Comparison of ENCODE assay signal across 8 cellular contexts in the genomic region with DNA sequence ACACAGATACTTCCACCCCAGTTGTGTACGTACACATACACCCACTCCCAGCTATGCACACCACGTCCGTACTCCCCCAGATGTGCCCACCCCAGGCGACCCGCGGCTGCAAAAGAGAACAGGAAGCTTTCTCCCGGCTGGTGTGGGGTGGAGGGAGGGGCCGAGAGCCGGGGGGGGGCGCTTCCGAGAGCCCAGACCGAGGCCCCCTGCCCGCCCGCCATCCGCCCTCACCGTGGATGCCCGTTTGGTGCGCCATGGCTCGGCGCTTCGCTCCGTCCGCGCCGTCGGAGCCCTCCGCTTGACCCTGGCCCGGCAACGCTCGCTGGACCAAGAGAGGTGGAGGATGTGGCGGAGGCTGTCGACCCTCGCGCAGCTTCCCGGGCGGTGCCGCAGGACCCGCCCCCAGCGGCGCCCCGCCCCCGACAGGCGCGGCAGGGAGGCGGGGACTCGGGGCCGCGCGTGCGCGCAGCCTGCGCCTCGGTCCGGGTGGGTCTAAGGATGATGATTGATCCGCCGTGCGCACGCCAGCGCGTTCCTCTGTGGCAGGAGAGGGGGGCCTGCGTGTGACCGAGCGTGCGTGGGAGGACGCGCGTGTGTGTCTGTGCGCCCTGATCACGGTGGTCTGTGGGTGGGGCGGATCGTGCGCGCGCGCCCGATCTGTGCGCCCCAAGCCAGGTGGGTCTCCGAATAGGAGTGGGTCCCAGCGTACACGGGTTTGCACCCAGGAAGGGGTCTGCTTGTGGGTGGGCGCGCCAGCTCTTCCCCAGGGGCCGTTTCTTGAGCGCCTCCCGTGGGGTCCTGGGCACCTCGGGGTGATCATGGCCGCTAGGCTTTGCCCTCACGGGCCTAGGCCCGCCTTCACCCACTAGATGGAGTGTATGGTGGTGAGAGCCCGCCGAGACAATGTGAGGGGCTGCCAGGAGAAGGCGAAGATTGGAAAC. TPM values are rescaled to one million over a fixed set of nuclear protein-coding genes. Genes with fewer than 3 reads are reported as not detected.
DNase-seq lines count a peak whose midpoint lies in the region; ATAC-seq, FAIRE-seq and TF ChIP-seq lines count a peak whose summit lies in the region.

TWF2 (minus strand) TSS at position 398 of the 941 bp plus-strand sequence; CDS start at position 256, 142 bp downstream.

- CTCF ChIA-PET in Calu3 (lab: Charles Lee): interaction anchor here (0.7 to 2.0 kb wide), 5 partner anchors 15 to 100 kb away, joined by 3 to 9 read pairs (median 3); no protein-coding TSS in a partner anchor

- H2AFZ ChIP-seq in neural progenitor cell (replicated peaks): peak within 1 kb of the TSS; percentile 90

- peak within 1 kb of the TSS; percentile 88 for H3K4me2 ChIP-seq in neural progenitor cell

- peak within 1 kb of the TSS; percentile 90 for H3K27ac ChIP-seq in RWPE2 (ENCODE audit: poor library complexity, severe bottlenecking)
- no peak within 1 kb of the TSS for H3K27ac ChIP-seq in neural progenitor cell

- FAIRE-seq in HTR-8/SVneo (lab: Jason Lieb, UNC): peak; percentile 99

- H3K9me3 Mint-ChIP-seq in Calu3 (ENCODE audit: low read depth, unreplicated experiment) (no peaks in the 10 kb centered on the region), neural progenitor cell (no peaks in the 10 kb centered on the region)

- BruUV-seq in Calu3 (replicated peaks; lab: Mats Ljungman, UMichigan): TSS peak; percentile 84

- H3K4me1 Mint-ChIP-seq in Calu3 (ENCODE audit: low read depth, unreplicated experiment) (peaks cover 22% of the 10 kb centered on the region), neural progenitor cell (peaks cover 29% of the 10 kb centered on the region)

- peak within 1 kb of the TSS; percentile 87 for H3K4me3 Mint-ChIP-seq in Calu3 (ENCODE audit: low read depth, unreplicated experiment)
- H3K4me3 Mint-ChIP-seq in neural progenitor cell: peak within 1 kb of the TSS; percentile 97

- H3K27me3 Mint-ChIP-seq in Calu3 (ENCODE audit: unreplicated experiment): no peaks in the 10 kb centered on the region
- H3K27me3 Mint-ChIP-seq in neural progenitor cell (ENCODE audit: insufficient read depth, low read depth): peaks cover 10% of the 10 kb centered on the region

- H3K4me1 ChIP-seq in RWPE2 (ENCODE audit: insufficient read depth, poor library complexity, severe bottlenecking): peaks cover 26% of the 10 kb centered on the region
- H3K4me1 ChIP-seq in neural progenitor cell: peaks cover 8% of the 10 kb centered on the region

- no peak within 1 kb of the TSS for H3K9ac ChIP-seq in neural progenitor cell

- H3K9me3 ChIP-seq in RWPE2 (ENCODE audit: severe bottlenecking): no peaks in the 10 kb centered on the region
- H3K9me3 ChIP-seq in neural progenitor cell (ENCODE audit: low read depth): no peaks in the 10 kb centered on the region

- H3F3A ChIP-seq in neural progenitor cell (ENCODE audit: low read depth): no peaks in the 10 kb centered on the region

- H3K36me3 Mint-ChIP-seq in Calu3 (ENCODE audit: insufficient read depth, unreplicated experiment): peaks cover 51% of the 10 kb centered on the region
- no peaks in the 10 kb centered on the region for H3K36me3 Mint-ChIP-seq in neural progenitor cell

- ATAC-seq in GM19468 (IDR thresholded peaks at IDR 0.05; ENCODE audit: extremely low read depth, unreplicated experiment) (peak; percentile 54), RWPE2 (ENCODE audit: low read depth) (peak; percentile 58)

- TF ChIP-seq CTCF in Calu3 (IDR thresholded peaks at IDR 0.05; ENCODE audit: unreplicated experiment): no peak
- TF ChIP-seq CTCF in RWPE2 (IDR thresholded peaks at IDR 0.05; ENCODE audit: poor library complexity, severe bottlenecking): peak; percentile 27
- peak; percentile 26 for TF ChIP-seq CTCF in foreskin fibroblast (IDR thresholded peaks at IDR 0.05; ENCODE audit: low read depth, low read length)
- TF ChIP-seq CTCF in neural progenitor cell (IDR thresholded peaks at IDR 0.05): peak; percentile 46

- H3K27ac Mint-ChIP-seq in Calu3 (ENCODE audit: unreplicated experiment): peak within 1 kb of the TSS; percentile 89
- peak within 1 kb of the TSS; percentile 95 for H3K27ac Mint-ChIP-seq in neural progenitor cell

- peaks cover 7% of the 10 kb centered on the region for H3K79me2 ChIP-seq in neural progenitor cell (ENCODE audit: low read depth)

- H4K20me1 ChIP-seq in neural progenitor cell (ENCODE audit: low read depth): peaks cover 10% of the 10 kb centered on the region

- DNase-seq in Calu3 (peak; percentile 86), HTR-8/SVneo (ENCODE audit: insufficient read length, low spot score) (peak; percentile 96), RWPE2 (ENCODE audit: low spot score) (peak; percentile 69), activated gamma-delta T cell (lab: John Stamatoyannopoulos, UW) (peak; percentile 78), foreskin fibroblast (peak; percentile 83 to 95), neural progenitor cell (ENCODE audit: low spot score) (peak; percentile 93), stromal cell of bone marrow (ENCODE audit: low read depth) (peak; percentile 57)

- H3K4me3 ChIP-seq in RWPE2 (ENCODE audit: severe bottlenecking) (peak within 1 kb of the TSS; percentile 58), foreskin fibroblast (ENCODE audit: low read depth in 1 of 2, low read length in 2 of 2) (peak within 1 kb of the TSS; percentile 61 to 99), neural progenitor cell (peak within 1 kb of the TSS; percentile 87)

- H3K27me3 ChIP-seq in RWPE2 (ENCODE audit: insufficient read depth, poor library complexity, severe bottlenecking) (no peaks in the 10 kb centered on the region), neural progenitor cell (peaks cover 11% of the 10 kb centered on the region)

- peaks cover 11% of the 10 kb centered on the region for H3K36me3 ChIP-seq in RWPE2 (ENCODE audit: low read depth)
- H3K36me3 ChIP-seq in neural progenitor cell: no peaks in the 10 kb centered on the region

- intact Hi-C loops in Calu3 (cut with micrococcal nuclease; ENCODE audit: unreplicated experiment): loop anchor here (5.0 kb wide), 1 partner anchor 38 kb away; the partner anchor contains the start of gene WDR82

RNA-seq across cellular contexts. Expression of gene TWF2, which starts in this region (rescaled TPM):
- total RNA-seq in Calu3 (2022) (48.1 and 49.1 TPM in 2 replicates), neural progenitor cell (ENCODE audit: low replicate concordance) (21.9 and 44.9 TPM in 2 replicates)
